ENCODE assay signal across 8 cellular contexts in the genomic region with DNA sequence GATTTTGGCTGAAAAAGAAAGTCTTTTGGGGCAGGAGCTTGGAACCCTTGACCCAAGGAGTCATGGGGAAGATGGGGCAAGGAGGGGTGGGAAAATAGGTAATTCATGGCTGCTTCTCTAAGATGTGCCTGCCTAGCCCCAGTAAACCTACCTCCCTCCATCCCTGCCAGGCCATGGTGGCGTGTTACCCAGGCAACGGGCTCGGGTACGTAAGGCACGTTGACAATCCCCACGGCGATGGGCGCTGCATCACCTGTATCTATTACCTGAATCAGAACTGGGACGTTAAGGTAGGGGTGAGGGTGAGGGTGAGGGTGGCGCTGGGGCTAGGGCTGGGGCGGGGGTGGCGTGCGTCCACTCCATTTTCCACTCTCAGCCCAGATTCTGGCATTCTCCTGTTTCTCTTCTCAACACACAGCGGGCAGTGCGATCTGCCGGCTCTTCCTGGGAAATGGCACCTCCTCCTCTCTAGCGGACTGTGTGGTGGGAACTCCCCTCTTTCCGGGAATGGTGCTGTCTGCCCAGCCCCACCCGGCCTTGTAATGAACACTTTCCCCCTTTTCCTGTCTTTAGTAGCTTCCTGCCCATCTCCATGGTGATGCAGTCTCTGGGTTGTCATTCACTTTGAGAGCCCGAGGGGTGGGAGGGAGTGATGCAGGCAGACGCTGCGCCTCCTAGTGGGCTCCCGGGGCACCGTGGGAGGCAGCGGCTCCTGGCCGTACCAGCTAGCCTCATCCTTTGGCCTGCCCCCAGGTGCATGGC. TPM values are rescaled to one million over a fixed set of nuclear protein-coding genes. Genes with fewer than 3 reads are reported as not detected.
DNase-seq lines count a peak whose midpoint lies in the region; ATAC-seq, FAIRE-seq and TF ChIP-seq lines count a peak whose summit lies in the region.

No MANE protein-coding gene starts in this region.

- peaks cover 0 to 4% (median 0%) of the 10 kb centered on the region in 5 donors for H3K27me3 Mint-ChIP-seq in naive thymus-derived CD4-positive, alpha-beta T cell

- in situ Hi-C loops in Panc1 (cut with HindIII; ENCODE audit: low pct_unique_long_range_greater_than_20kb, low sequenced_read_pairs), result no loop called here

- no TSS peak for BruUV-seq in Panc1 (replicated peaks; lab: Mats Ljungman, UMichigan)

- TF ChIP-seq POLR2A in H54 (IDR thresholded peaks at IDR 0.05; ENCODE audit: low read depth, low read length), result no peak

- H3K4me3 ChIP-seq in AG04449 (ENCODE audit: low read depth, low read length) (peak overlapping the region; percentile 20), Panc1 (ENCODE audit: low read depth in 2 of 2, low read length in 2 of 2) (no peak overlapping the region)
- H3K4me3 ChIP-seq in naive thymus-derived CD4-positive, alpha-beta T cell (ENCODE audit: low read length), result peak overlapping the region; percentile 53

- peak; percentile 40; the same call in 1 of the 2 replicates for ATAC-seq in Panc1
- ATAC-seq in naive thymus-derived CD4-positive, alpha-beta T cell, result peak; percentile 71
- no peak for ATAC-seq in HG02884 (IDR thresholded peaks at IDR 0.05; ENCODE audit: unreplicated experiment)

- POLR2A ChIA-PET in AG04449 (lab: Yijun Ruan, JAX) (interaction anchor here (1.1 to 1.2 kb wide), 2 partner anchors 14 to 29 kb away, joined by 3 to 4 read pairs; a partner anchor contains a TSS), Panc1 (lab: Charles Lee) (no interaction called here)
- POLR2A ChIA-PET in naive thymus-derived CD4-positive, alpha-beta T cell (lab: Charles Lee), result interaction anchor here (0.7 to 8.7 kb wide), 10 partner anchors 9 to 163 kb away, joined by 3 to 84 read pairs (median 7); a partner anchor contains a TSS

- intact Hi-C loops in Panc1 (cut with micrococcal nuclease; ENCODE audit: unreplicated experiment), result loop anchor here (10.0 kb wide), 1 partner anchor 142 kb away; no protein-coding TSS in a partner anchor
- intact Hi-C loops in naive thymus-derived CD4-positive, alpha-beta T cell (cut with micrococcal nuclease), result loop anchor here (1.0 kb wide), 1 partner anchor 8 kb away; no protein-coding TSS in a partner anchor

- no peaks in the 10 kb centered on the region for H3K27me3 ChIP-seq in Panc1 (ENCODE audit: control insufficient read depth, insufficient read depth, low read length)
- no peaks in the 10 kb centered on the region for H3K27me3 ChIP-seq in naive thymus-derived CD4-positive, alpha-beta T cell (ENCODE audit: control insufficient read depth in 2 of 2, insufficient read depth in 2 of 2, low read length in 2 of 2)

- TF ChIP-seq CTCF in AG04449 (IDR thresholded peaks at IDR 0.05; ENCODE audit: insufficient read depth, low read length, missing control alignments) (peak; percentile 98), Panc1 (IDR thresholded peaks at IDR 0.05) (peak; percentile 86)

- CTCF ChIA-PET in AG04449 (lab: Yijun Ruan, JAX) (interaction anchor here (0.6 to 5.6 kb wide), 25 partner anchors 10 to 155 kb away, joined by 3 to 58 read pairs (median 3); a partner anchor contains a TSS), Panc1 (lab: Charles Lee) (interaction anchor here (0.6 kb wide), 1 partner anchor 362 kb away, joined by 6 read pairs; no protein-coding TSS in a partner anchor)
- CTCF ChIA-PET in naive thymus-derived CD4-positive, alpha-beta T cell (lab: Charles Lee), result interaction anchor here (0.6 to 3.4 kb wide), 13 partner anchors 8 to 642 kb away, joined by 3 to 15 read pairs (median 3); a partner anchor contains a TSS

- H3K36me3 Mint-ChIP-seq in naive thymus-derived CD4-positive, alpha-beta T cell, result peaks cover 0 to 39% (median 6%) of the 10 kb centered on the region in 5 donors

- peaks cover 68 to 98% (median 85%) of the 10 kb centered on the region in 7 donors for H3K4me1 Mint-ChIP-seq in naive thymus-derived CD4-positive, alpha-beta T cell

- peak overlapping the region; percentile 81 to 100 (median 90) for H3K4me3 Mint-ChIP-seq in naive thymus-derived CD4-positive, alpha-beta T cell

- peaks cover 49% of the 10 kb centered on the region for H3K4me1 ChIP-seq in Panc1 (ENCODE audit: control insufficient read depth, insufficient read depth, low read length)
- peaks cover 67 to 78% of the 10 kb centered on the region in 2 donors for H3K4me1 ChIP-seq in naive thymus-derived CD4-positive, alpha-beta T cell (ENCODE audit: control insufficient read depth in 2 of 2, insufficient read depth in 2 of 2, low read length in 2 of 2)

- no peaks in the 10 kb centered on the region for H3K9me3 ChIP-seq in Panc1 (ENCODE audit: control insufficient read depth, insufficient read depth, low read depth, low read length)
- no peaks in the 10 kb centered on the region for H3K9me3 ChIP-seq in naive thymus-derived CD4-positive, alpha-beta T cell (ENCODE audit: control insufficient read depth in 2 of 3, low read length in 3 of 3)

- no peaks in the 10 kb centered on the region for H3K9me3 Mint-ChIP-seq in naive thymus-derived CD4-positive, alpha-beta T cell

- FAIRE-seq in H54 (lab: Jason Lieb, UNC), result no peak

- no peak overlapping the region for H3K27ac ChIP-seq in Panc1 (ENCODE audit: low read length)
- peak overlapping the region; percentile 87 for H3K27ac ChIP-seq in naive thymus-derived CD4-positive, alpha-beta T cell (ENCODE audit: low read depth, low read length)

- no peaks in the 10 kb centered on the region for H3K36me3 ChIP-seq in Panc1 (ENCODE audit: control insufficient read depth, insufficient read depth, low read length)
- peaks cover 0 to 28% (median 8%) of the 10 kb centered on the region in 3 experiments for H3K36me3 ChIP-seq in naive thymus-derived CD4-positive, alpha-beta T cell (ENCODE audit: control insufficient read depth in 2 of 3, insufficient read depth in 3 of 3, low read length in 3 of 3)

- peak overlapping the region; percentile 95 to 99 (median 98) for H3K27ac Mint-ChIP-seq in naive thymus-derived CD4-positive, alpha-beta T cell

- peak; percentile 63 for DNase-seq in AG04449 (ENCODE audit: low read depth, low spot score)
- peak; percentile 63 for DNase-seq in H54 (ENCODE audit: insufficient read length, low spot score)
- no peak for DNase-seq in Panc1 (ENCODE audit: low read depth, low spot score)
- DNase-seq in activated effector memory CD4-positive, alpha-beta T cell treated with Interleukin-2 at 50 U/mL for 16 hours, result peak; percentile 65
- peak; percentile 92 for DNase-seq in fibroblast of peridontal ligament (ENCODE audit: extremely low read depth)
- peak; percentile 65 to 88 (median 81) for DNase-seq in naive thymus-derived CD4-positive, alpha-beta T cell
- DNase-seq in stimulated activated CD8-positive, alpha-beta memory T cell treated with anti-CD3 and anti-CD28 coated beads, Interleukin-7, amount 100 ng/mL, for 48 hours (ENCODE audit: extremely low read depth in 1 of 2, low read depth in 1 of 2), result peak; percentile 63 to 75

RNA-seq across cellular contexts. Expression of a gene that starts 7.6 kb away (rescaled TPM):
- total RNA-seq in Panc1 (2021; ENCODE audit: unreplicated experiment), result 115 TPM
- polyA plus RNA-seq in Panc1 (2012; ENCODE audit: insufficient read length), result 127 TPM
- total RNA-seq in naive thymus-derived CD4-positive, alpha-beta T cell, result 100 to 1,000 TPM; 122 to 239 (median 157) TPM
- 100 to 1,000 TPM; 154 to 254 TPM for polyA plus RNA-seq in naive thymus-derived CD4-positive, alpha-beta T cell

RNA-seq across cellular contexts. Expression of a gene that starts 28.5 kb away (rescaled TPM):
- total RNA-seq in Panc1 (2021; ENCODE audit: unreplicated experiment), result 24.8 TPM
- 39.6 TPM for polyA plus RNA-seq in Panc1 (2012; ENCODE audit: insufficient read length)
- total RNA-seq in naive thymus-derived CD4-positive, alpha-beta T cell, result 10 to 100 TPM; 37.6 to 63.0 (median 52.5) TPM
- 10 to 100 TPM; 54.7 to 65.2 TPM for polyA plus RNA-seq in naive thymus-derived CD4-positive, alpha-beta T cell

RNA-seq across cellular contexts. Expression of a gene that starts 31.2 kb away (rescaled TPM):
- total RNA-seq in Panc1 (2021; ENCODE audit: unreplicated experiment), result 2.2 TPM
- polyA plus RNA-seq in Panc1 (2012; ENCODE audit: insufficient read length), result 1.4 TPM
- 1 to 10 TPM in 2 of 5 experiments, not detected in 3; 4.9 to 7.2 TPM for total RNA-seq in naive thymus-derived CD4-positive, alpha-beta T cell
- polyA plus RNA-seq in naive thymus-derived CD4-positive, alpha-beta T cell, result not detected

RNA-seq across cellular contexts. Expression of a gene that starts 43.7 kb away (rescaled TPM):
- total RNA-seq in Panc1 (2021; ENCODE audit: unreplicated experiment), result 0.41 TPM
- polyA plus RNA-seq in Panc1 (2012; ENCODE audit: insufficient read length), result not detected
- under 1 TPM in 3 of 5 experiments, not detected in 2; 0.19 to 0.43 (median 0.27) TPM for total RNA-seq in naive thymus-derived CD4-positive, alpha-beta T cell
- polyA plus RNA-seq in naive thymus-derived CD4-positive, alpha-beta T cell, result not detected

RNA-seq across cellular contexts. Expression of a gene that starts 55.6 kb away (rescaled TPM):
- total RNA-seq in Panc1 (2021; ENCODE audit: unreplicated experiment), result 104 TPM
- 96.6 TPM for polyA plus RNA-seq in Panc1 (2012; ENCODE audit: insufficient read length)
- total RNA-seq in naive thymus-derived CD4-positive, alpha-beta T cell, result 100 to 1,000 TPM in 1 of 5 experiments, 10 to 100 TPM in 4; 64.1 to 166 (median 72.7) TPM
- 10 to 100 TPM; 44.1 to 57.2 TPM for polyA plus RNA-seq in naive thymus-derived CD4-positive, alpha-beta T cell

Comparison
In these comparisons a context has a peak if more than half of its experiments do, and no peak if none do; other contexts are left out.
1. H3K4me3 ChIP-seq: peak in AG04449 (single experiment) and naive thymus-derived CD4-positive, alpha-beta T cell (single experiment); none in Panc1 (0 of 2).